1 cellular context compared by ENCODE assay signal in genomic region chr16:58490539-58490938, GRCh38. TPM values are rescaled to one million over a fixed set of nuclear protein-coding genes. Genes with fewer than 3 reads are reported as not detected.
"Had no signal": no experiment of that assay in that cellular context is flagged by ENCODE, and none has a peak within 500 bp of the region (broad histone marks: within the 10 kb centered on the region; RNA-seq: fewer than 3 reads in every experiment).

No MANE protein-coding gene starts in this region.

RNA-seq across cellular contexts. Expression of gene NDRG4, which starts 9.4 kb away (rescaled TPM):
- total RNA-seq: natural killer cell had no signal
